8 cellular contexts compared by ENCODE assay signal in the genomic region with DNA sequence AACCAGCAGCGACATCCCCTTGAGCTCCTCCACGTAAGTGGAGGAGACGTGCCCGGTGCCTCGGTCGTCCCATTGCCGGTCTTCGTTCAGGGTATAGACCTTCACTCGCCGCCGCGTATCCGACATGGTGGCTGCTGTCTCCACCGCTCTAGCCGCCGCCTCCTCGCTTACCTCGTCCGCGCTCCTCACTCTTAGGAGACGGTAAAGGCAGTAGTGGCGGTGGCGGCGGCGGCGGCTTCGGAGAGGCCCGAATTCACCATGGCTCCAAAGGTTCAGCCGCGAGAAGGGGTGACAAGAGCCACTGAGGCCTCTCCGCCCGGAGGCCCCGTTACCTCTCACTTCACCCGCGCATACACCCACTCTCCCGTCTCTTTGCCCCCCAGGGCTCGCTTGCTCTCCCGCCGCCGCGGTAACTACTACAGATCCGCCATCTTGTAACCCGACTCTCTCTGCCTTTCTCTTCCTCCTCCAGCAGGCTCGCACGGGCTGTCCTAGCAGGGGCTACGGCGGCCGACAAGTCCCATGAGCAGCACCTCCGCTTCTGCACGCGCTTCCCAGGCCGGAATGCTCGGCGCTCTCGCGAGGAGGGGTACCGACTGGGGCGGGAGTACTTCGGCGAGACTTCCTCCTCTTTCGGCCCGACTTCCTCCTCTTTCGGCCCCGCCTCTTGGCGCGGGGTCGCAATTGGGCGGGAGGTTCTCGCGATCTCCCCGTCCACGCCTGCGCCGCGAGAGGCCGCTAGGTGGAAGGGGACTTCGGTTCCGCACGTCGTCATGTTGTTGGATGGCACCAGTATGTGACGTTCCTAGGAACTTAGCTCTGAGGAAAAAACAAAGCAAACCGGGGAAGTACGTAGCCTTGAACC. TPM values are rescaled to one million over a fixed set of nuclear protein-coding genes. Genes with fewer than 3 reads are reported as not detected.
A peak's percentile ranks its signal among the peaks of the same experiment; 100 is the strongest.
DNase-seq lines count a peak whose midpoint lies in the region; ATAC-seq and TF ChIP-seq lines count a peak whose summit lies in the region.

PPP4R3B (minus strand) TSS at position 463 of the 865 bp plus-strand sequence; CDS start at position 126, 337 bp downstream.

- peak within 1 kb of the TSS; percentile 91 for H4K91ac ChIP-seq in trophoblast cell (ENCODE audit: low read depth, low read length)

- H3K27ac ChIP-seq in SU-DHL-6 (ENCODE audit: low read depth, low read length) (peak within 1 kb of the TSS; percentile 78), trophoblast cell (ENCODE audit: low read depth, low read length) (peak within 1 kb of the TSS; percentile 85)

- H3K9ac ChIP-seq in SU-DHL-6 (ENCODE audit: low read length) (peak within 1 kb of the TSS; percentile 100), adipocyte (ENCODE audit: low read length) (peak within 1 kb of the TSS; percentile 99), trophoblast cell (ENCODE audit: low read length) (peak within 1 kb of the TSS; percentile 99)

- peaks cover 35% of the 10 kb centered on the region for H3K4me1 ChIP-seq in adipocyte (ENCODE audit: control insufficient read depth, insufficient read depth, low read length)
- peaks cover 0 to 3% of the 10 kb centered on the region in 2 experiments for H3K4me1 ChIP-seq in trophoblast cell (ENCODE audit: control insufficient read depth in 1 of 2, insufficient read depth in 2 of 2, low read length in 2 of 2)

- H4K8ac ChIP-seq in trophoblast cell (ENCODE audit: low read depth, low read length), result peak within 1 kb of the TSS; percentile 97

- H2BK5ac ChIP-seq in trophoblast cell (ENCODE audit: low read depth, low read length, poor library complexity), result peak within 1 kb of the TSS; percentile 91

- H3K23ac ChIP-seq in trophoblast cell (ENCODE audit: low read length), result no peak within 1 kb of the TSS

- peak; percentile 86 for ATAC-seq in HG02759 (IDR thresholded peaks at IDR 0.05; ENCODE audit: unreplicated experiment)

- no peak within 1 kb of the TSS for H2BK12ac ChIP-seq in trophoblast cell (ENCODE audit: low read length)

- peak within 1 kb of the TSS; percentile 97 for H3K14ac ChIP-seq in trophoblast cell (ENCODE audit: low read length)

- no peaks in the 10 kb centered on the region for H3K9me2 ChIP-seq in SU-DHL-6 (replicated peaks; ENCODE audit: insufficient read depth, low read length)

- peaks cover 7% of the 10 kb centered on the region for H3K79me1 ChIP-seq in trophoblast cell (ENCODE audit: low read length)

- intact Hi-C loops in cardiac septum (cut with DNase I), result loop anchor here (5.0 to 10.0 kb wide), 3 partner anchors 75 to 333 kb away; partner anchors contain the start of genes CFAP36 and PNPT1

- peak within 1 kb of the TSS; percentile 99 for H3K4me2 ChIP-seq in SU-DHL-6 (ENCODE audit: low read depth, low read length, poor library complexity, severe bottlenecking)
- H3K4me2 ChIP-seq in trophoblast cell (ENCODE audit: low read length), result peak within 1 kb of the TSS; percentile 84

- H3K9me3 ChIP-seq in SU-DHL-6 (ENCODE audit: insufficient read depth, low read length), result no peaks in the 10 kb centered on the region
- no peaks in the 10 kb centered on the region for H3K9me3 ChIP-seq in adipocyte (ENCODE audit: control insufficient read depth, low read length)
- peaks cover 3% of the 10 kb centered on the region for H3K9me3 ChIP-seq in trophoblast cell (ENCODE audit: insufficient read depth, low read depth, low read length)

- H3K9me3 Mint-ChIP-seq in type B pancreatic cell, result no peaks in the 10 kb centered on the region

- no CpG with 5 or more reads among the region's 83 CpGs for WGBS in trophoblast cell (ENCODE audit: extremely low coverage, insufficient coverage, insufficient read length)

- H3K27ac Mint-ChIP-seq in type B pancreatic cell, result no peak within 1 kb of the TSS

- peak within 1 kb of the TSS; percentile 84 for H4K12ac ChIP-seq in trophoblast cell (ENCODE audit: low read depth, low read length)

- H3F3A ChIP-seq in SU-DHL-6 (ENCODE audit: insufficient read depth), result peaks cover 18% of the 10 kb centered on the region

- TF ChIP-seq CTCF in GM12873 (IDR thresholded peaks at IDR 0.05; ENCODE audit: insufficient read depth, low read depth, low read length, missing control alignments) (peak; percentile 35), SU-DHL-6 (IDR thresholded peaks at IDR 0.05; ENCODE audit: insufficient read depth, low read length, poor library complexity, severe bottlenecking) (no peak), type B pancreatic cell (conservative IDR thresholded peaks at IDR 0.05) (peak; percentile 68)

- H3K27me3 Mint-ChIP-seq in type B pancreatic cell, result no peaks in the 10 kb centered on the region

- peak within 1 kb of the TSS; percentile 14 for H2AK5ac ChIP-seq in trophoblast cell (ENCODE audit: low read length)

- H2AFZ ChIP-seq in SU-DHL-6 (ENCODE audit: low read depth, low read length, severe bottlenecking) (peak within 1 kb of the TSS; percentile 43), trophoblast cell (ENCODE audit: insufficient read depth, low read length, poor library complexity) (peak within 1 kb of the TSS; percentile 66)

- H3K4me1 Mint-ChIP-seq in type B pancreatic cell (ENCODE audit: unreplicated experiment), result peaks cover 14% of the 10 kb centered on the region

- H3K36me3 ChIP-seq in SU-DHL-6 (ENCODE audit: low read length), result peaks cover 28% of the 10 kb centered on the region
- H3K36me3 ChIP-seq in adipocyte (ENCODE audit: control insufficient read depth, insufficient read depth, low read length, severe bottlenecking), result peaks cover 28% of the 10 kb centered on the region
- H3K36me3 ChIP-seq in trophoblast cell (ENCODE audit: control insufficient read depth in 1 of 2, insufficient read depth in 2 of 2, low read length in 2 of 2), result peaks cover 3 to 7% of the 10 kb centered on the region in 2 experiments

- peak within 1 kb of the TSS; percentile 98 for H3K4me3 ChIP-seq in SU-DHL-6 (ENCODE audit: insufficient read depth, low read length, poor library complexity, severe bottlenecking)
- H3K4me3 ChIP-seq in adipocyte (ENCODE audit: low read length), result peak within 1 kb of the TSS; percentile 98
- H3K4me3 ChIP-seq in trophoblast cell (ENCODE audit: low read depth, low read length), result peak within 1 kb of the TSS; percentile 100

- DNase-seq in NCI-H128 (lab: John Stamatoyannopoulos, UW; ENCODE audit: unreplicated experiment) (peak; percentile 98), adipocyte (ENCODE audit: low read depth) (peak; percentile 100), cardiac septum (ENCODE audit: low spot score) (peak; percentile 99), trophoblast cell (peak; percentile 100), type B pancreatic cell (ENCODE audit: extremely low spot score, unreplicated experiment) (peak; percentile 99)

- peak within 1 kb of the TSS; percentile 89 for H3K18ac ChIP-seq in trophoblast cell (ENCODE audit: low read length)

- peak within 1 kb of the TSS; percentile 80 for H2BK120ac ChIP-seq in trophoblast cell (ENCODE audit: insufficient read depth, low read length, poor library complexity)

- H3K4me3 Mint-ChIP-seq in type B pancreatic cell, result no peak within 1 kb of the TSS

- H3K4ac ChIP-seq in trophoblast cell (ENCODE audit: low read depth, low read length), result peak within 1 kb of the TSS; percentile 85

- peaks cover 11% of the 10 kb centered on the region for H3K36me3 Mint-ChIP-seq in type B pancreatic cell

- H3K27me3 ChIP-seq in SU-DHL-6 (ENCODE audit: low read length) (no peaks in the 10 kb centered on the region), adipocyte (replicated peaks; ENCODE audit: control insufficient read depth, insufficient read depth, low read length) (no peaks in the 10 kb centered on the region), trophoblast cell (ENCODE audit: insufficient read depth, low read length) (no peaks in the 10 kb centered on the region)

- H4K20me1 ChIP-seq in SU-DHL-6 (ENCODE audit: low read depth, low read length), result peaks cover 37% of the 10 kb centered on the region

- H3K79me2 ChIP-seq in SU-DHL-6 (ENCODE audit: insufficient read depth, low read length) (peaks cover 95% of the 10 kb centered on the region), trophoblast cell (ENCODE audit: control insufficient read depth, insufficient read depth, low read length, poor library complexity) (peaks cover 7% of the 10 kb centered on the region)

RNA-seq across cellular contexts. Expression of gene PPP4R3B, which starts in this region (rescaled TPM):
- total RNA-seq in cardiac septum, result 29.6 TPM
- 30.1 and 30.7 TPM in 2 replicates for polyA plus RNA-seq in trophoblast cell (2013)
- 54.6 and 59.4 TPM in 2 replicates for total RNA-seq in type B pancreatic cell (ENCODE audit: low replicate concordance)

Comparison
In these comparisons a context has a peak if more than half of its experiments do, and no peak if none do; other contexts are left out.
1. Peak in every context shown above with its lines: DNase-seq, ATAC-seq, H3K4me3 ChIP-seq and H3K27ac ChIP-seq.